In genomic region chr21:39169906-39170305, GRCh38 we compare ENCODE assay signal across 22 cellular contexts. TPM values are rescaled to one million over a fixed set of nuclear protein-coding genes. Genes with fewer than 3 reads are reported as not detected.
DNase-seq lines count a peak whose midpoint lies in the region; ATAC-seq and TF ChIP-seq lines count a peak whose summit lies in the region.
"Had no signal": no experiment of that assay in that cellular context is flagged by ENCODE, and none has a peak within 500 bp of the region (broad histone marks: within the 10 kb centered on the region; RNA-seq: fewer than 3 reads in every experiment).

No MANE protein-coding gene starts in this region.

- TF ChIP-seq CTCF in mucosa of descending colon (IDR thresholded peaks at IDR 0.05) = no peak

- ATAC-seq in mucosa of descending colon (peak; percentile 84), HG03439 (IDR thresholded peaks at IDR 0.05; ENCODE audit: unreplicated experiment) (no peak)
- ATAC-seq: GM12878 had no signal

- intact Hi-C loops in mucosa of descending colon (cut with DNase I, micrococcal nuclease) = no loop called here

- no peaks in the 10 kb centered on the region for H3K36me3 ChIP-seq in mucosa of descending colon (ENCODE audit: low read depth)

- peak; percentile 34 to 59 for DNase-seq in NCI-H526 (lab: John Stamatoyannopoulos, UW)
- peak; percentile 70 for DNase-seq in NCI-H526 treated with DMSO at 0.1 percent for 48 hours (lab: John Stamatoyannopoulos, UW)
- no peak for DNase-seq in mucosa of descending colon
- DNase-seq in T-helper 1 cell = no peak
- DNase-seq: 8988T; ACHN; BE2C; C1 segment of cervical spinal cord; CD4-positive, alpha-beta memory T cell; CD4-positive, CD25-positive, alpha-beta regulatory T cell; CD8-positive, alpha-beta memory T cell; COR-L47; DMS 273 treated with DMSO at 0.1 percent for 48 hours; DMS153; DMS53; DMS79; DND-41; EL; GDM1 had no signal

- H3K4me1 ChIP-seq in mucosa of descending colon (ENCODE audit: low read depth) = no peaks in the 10 kb centered on the region
- H3K4me1 ChIP-seq: BE2C had no signal

- H3K9me3 ChIP-seq in mucosa of descending colon = no peaks in the 10 kb centered on the region
- H3K9me3 ChIP-seq: BE2C had no signal

- no peak overlapping the region for H3K4me3 ChIP-seq in mucosa of descending colon
- H3K4me3 ChIP-seq: BLaER1, GM12878 had no signal

RNA-seq across cellular contexts. Expression of gene PSMG1, which starts 13.3 kb away (rescaled TPM):
- 10 to 100 TPM; 24.3 to 48.1 (median 36.2) TPM for total RNA-seq in mucosa of descending colon

Comparison
In these comparisons a context has a peak if more than half of its experiments do, and no peak if none do; other contexts are left out.
1. DNase-seq: peak in NCI-H526 (2 of 2) and NCI-H526 treated with DMSO at 0.1 percent for 48 hours (single experiment); none in mucosa of descending colon (0 of 3) and T-helper 1 cell (0 of 5).